1 cellular context compared by ENCODE assay signal in the genomic region with DNA sequence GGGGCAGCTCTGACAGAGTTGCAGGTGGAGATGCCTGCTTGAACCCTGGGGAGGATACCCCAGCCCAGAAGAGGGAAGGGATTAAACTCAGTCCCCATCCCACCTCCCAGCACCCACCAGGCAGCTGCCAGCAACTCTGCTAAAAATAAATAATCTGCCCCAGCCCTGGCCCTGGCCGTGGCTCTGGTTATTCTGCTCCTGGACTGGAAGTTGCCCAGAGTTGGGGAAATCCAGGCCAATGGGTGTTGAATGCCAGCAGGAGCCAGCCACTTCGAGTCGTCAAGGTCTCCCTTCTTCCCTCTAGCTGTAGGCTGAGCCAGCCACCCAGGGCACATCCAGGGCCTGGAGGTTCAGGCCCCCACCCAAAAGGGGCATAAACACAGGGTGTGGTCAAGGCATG.
TF ChIP-seq lines count a peak whose summit lies in the region.

No MANE protein-coding gene starts in this region.

TF ChIP-seq in IMR-90, 13 proteins besides CTCF, POLR2A, EP300 and RAD21 (continued from another document):
- TF ChIP-seq, protein P1, sequence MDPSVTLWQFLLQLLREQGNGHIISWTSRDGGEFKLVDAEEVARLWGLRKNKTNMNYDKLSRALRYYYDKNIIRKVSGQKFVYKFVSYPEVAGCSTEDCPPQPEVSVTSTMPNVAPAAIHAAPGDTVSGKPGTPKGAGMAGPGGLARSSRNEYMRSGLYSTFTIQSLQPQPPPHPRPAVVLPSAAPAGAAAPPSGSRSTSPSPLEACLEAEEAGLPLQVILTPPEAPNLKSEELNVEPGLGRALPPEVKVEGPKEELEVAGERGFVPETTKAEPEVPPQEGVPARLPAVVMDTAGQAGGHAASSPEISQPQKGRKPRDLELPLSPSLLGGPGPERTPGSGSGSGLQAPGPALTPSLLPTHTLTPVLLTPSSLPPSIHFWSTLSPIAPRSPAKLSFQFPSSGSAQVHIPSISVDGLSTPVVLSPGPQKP (IDR thresholded peaks at IDR 0.05; ENCODE audit: borderline replicate concordance, low read depth, low read length), result no peak
